Comparison of ENCODE assay signal across 24 cellular contexts in the genomic region with DNA sequence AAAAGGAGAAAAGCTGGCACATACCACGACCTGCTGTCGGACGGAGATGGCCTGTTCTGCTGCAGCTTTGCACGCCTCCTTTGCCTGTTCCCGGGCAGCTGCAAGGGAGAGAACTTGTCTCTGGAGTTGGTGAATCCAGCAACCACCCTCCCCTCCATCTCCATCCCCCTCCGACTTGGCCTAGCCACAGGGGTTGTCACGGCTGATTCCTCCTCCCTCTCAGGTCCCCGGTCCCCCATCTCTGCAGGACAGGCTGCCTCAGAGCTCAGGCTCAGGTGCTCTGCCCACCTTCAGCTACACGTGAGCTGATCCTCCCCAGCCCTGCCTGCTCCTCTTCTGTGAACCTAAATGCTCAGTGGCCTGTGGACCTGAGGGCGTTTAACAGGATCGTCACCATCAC. TPM values are rescaled to one million over a fixed set of nuclear protein-coding genes. Genes with fewer than 3 reads are reported as not detected.
DNase-seq lines count a peak whose midpoint lies in the region; ATAC-seq and TF ChIP-seq lines count a peak whose summit lies in the region.
"Had no signal": no experiment of that assay in that cellular context is flagged by ENCODE, and none has a peak within 500 bp of the region (broad histone marks: within the 10 kb centered on the region; RNA-seq: fewer than 3 reads in every experiment).

No MANE protein-coding gene starts in this region.

- no peaks in the 10 kb centered on the region for H3K4me1 ChIP-seq in hepatocyte (ENCODE audit: insufficient read depth)
- H3K4me1 ChIP-seq: BLaER1 treated with 17β-estradiol and CSF1 and Interleukin-3, amounts not matched to agents 10 nM and 100 nM; foreskin keratinocyte had no signal

- peak overlapping the region; percentile 97 for H3K27ac Mint-ChIP-seq in glutamatergic neuron (ENCODE audit: unreplicated experiment)
- H3K27ac Mint-ChIP-seq in stimulated activated naive B cell treated with anti-CD40 and anti-IgM and Interleukin-4, amounts not matched to agents 10 μg/mL and 1 μg/mL and 100 μg/mL, for 72 hours: peak overlapping the region; percentile 9
- H3K27ac Mint-ChIP-seq: activated B cell treated with CpG ODN at 0.5 μM for 24 hours; activated T-cell treated with anti-CD3 and anti-CD28 coated beads, Interleukin-2, amount 50 U/mL, for 72 hours had no signal

- ATAC-seq in stimulated activated naive B cell treated with anti-CD40 and anti-IgM and Interleukin-4, amounts not matched to agents 10 μg/mL and 1 μg/mL and 100 μg/mL, for 72 hours (replicated peaks): no peak
- ATAC-seq: activated T-cell treated with anti-CD3 and anti-CD28 coated beads, Interleukin-2, amount 50 U/mL, for 72 hours; foreskin keratinocyte had no signal

- 92% methylated on average over 11 of the region's 11 CpGs for WGBS in hepatocyte (ENCODE audit: low lambda C conversion rate, missing lambda C conversion rate)

- H3K27me3 ChIP-seq in hepatocyte: no peaks in the 10 kb centered on the region
- H3K27me3 ChIP-seq: BLaER1 treated with 17β-estradiol and CSF1 and Interleukin-3, amounts not matched to agents 10 nM and 100 nM; foreskin keratinocyte had no signal

- H3K4me2 ChIP-seq in hepatocyte: no peak overlapping the region
- H3K4me2 ChIP-seq: BLaER1 treated with 17β-estradiol and CSF1 and Interleukin-3, amounts not matched to agents 10 nM and 100 nM; smooth muscle cell had no signal

- H3K9me3 Mint-ChIP-seq in glutamatergic neuron (ENCODE audit: unreplicated experiment): peaks cover 11% of the 10 kb centered on the region
- H3K9me3 Mint-ChIP-seq in stimulated activated naive B cell treated with anti-CD40 and anti-IgM and Interleukin-4, amounts not matched to agents 10 μg/mL and 1 μg/mL and 100 μg/mL, for 72 hours: no peaks in the 10 kb centered on the region
- H3K9me3 Mint-ChIP-seq: activated B cell treated with CpG ODN at 0.5 μM for 24 hours; activated T-cell treated with anti-CD3 and anti-CD28 coated beads, Interleukin-2, amount 50 U/mL, for 72 hours had no signal

- peak overlapping the region; percentile 76 for H3K4me3 Mint-ChIP-seq in glutamatergic neuron (ENCODE audit: unreplicated experiment)
- H3K4me3 Mint-ChIP-seq in stimulated activated naive B cell treated with anti-CD40 and anti-IgM and Interleukin-4, amounts not matched to agents 10 μg/mL and 1 μg/mL and 100 μg/mL, for 72 hours: no peak overlapping the region
- H3K4me3 Mint-ChIP-seq: activated B cell treated with CpG ODN at 0.5 μM for 24 hours; activated T-cell treated with anti-CD3 and anti-CD28 coated beads, Interleukin-2, amount 50 U/mL, for 72 hours had no signal

- no peaks in the 10 kb centered on the region for H4K20me1 ChIP-seq in hepatocyte (ENCODE audit: insufficient read depth, poor library complexity, severe bottlenecking)

- TF ChIP-seq CTCF in VCaP (conservative IDR thresholded peaks at IDR 0.05) (no peak), glutamatergic neuron (IDR thresholded peaks at IDR 0.05; ENCODE audit: partially characterized antibody, unreplicated experiment) (no peak), hepatocyte (IDR thresholded peaks at IDR 0.05; ENCODE audit: poor library complexity) (no peak)

- no peaks in the 10 kb centered on the region for H3K9me2 ChIP-seq in hepatocyte (replicated peaks; ENCODE audit: insufficient read depth)

- no peaks in the 10 kb centered on the region for H3K36me3 ChIP-seq in hepatocyte (replicated peaks; ENCODE audit: insufficient read depth, low read depth)

- no peaks in the 10 kb centered on the region for H3K79me2 ChIP-seq in hepatocyte

- DNase-seq in activated effector memory CD4-positive, alpha-beta T cell treated with anti-CD3 and anti-CD28 coated beads, Interleukin-2, amount 50 U/mL, for 16 hours: peak; percentile 39
- DNase-seq in activated effector memory CD4-positive, alpha-beta T cell treated with Interleukin-2 at 50 U/mL for 16 hours: no peak
- no peak for DNase-seq in glutamatergic neuron
- no peak for DNase-seq in stimulated activated naive B cell treated with anti-CD40 and anti-IgM and Interleukin-4, amounts not matched to agents 10 μg/mL and 1 μg/mL and 100 μg/mL, for 72 hours
- DNase-seq in hepatocyte (ENCODE audit: low spot score): no peak
- DNase-seq in NOMO-1 (lab: John Stamatoyannopoulos, UW; ENCODE audit: unreplicated experiment in 2 of 2): no peak
- no peak for DNase-seq in T-helper 9 cell
- DNase-seq: activated B cell treated with CpG ODN at 0.5 μM for 24 hours; activated T-cell treated with anti-CD3 and anti-CD28 coated beads, Interleukin-2, amount 50 U/mL, for 72 hours; DND-41; effector memory CD4-positive, alpha-beta T cell; erythroblast; foreskin keratinocyte; KBM-7; mesenchymal stem cell; MM.1S; NCI-H1436; stimulated activated CD4-positive, alpha-beta T cell treated with anti-CD3 and anti-CD28 coated beads, Interleukin-2, amount 100 ng/mL, for 48 hours; stimulated activated naive CD4-positive, alpha-beta T cell; T1000 had no signal

- peaks cover 7% of the 10 kb centered on the region for H3K36me3 Mint-ChIP-seq in glutamatergic neuron (ENCODE audit: unreplicated experiment)
- peaks cover 40 to 50% of the 10 kb centered on the region in 2 donors for H3K36me3 Mint-ChIP-seq in stimulated activated naive B cell treated with anti-CD40 and anti-IgM and Interleukin-4, amounts not matched to agents 10 μg/mL and 1 μg/mL and 100 μg/mL, for 72 hours

- H3K27ac ChIP-seq in VCaP (peak overlapping the region; percentile 56), hepatocyte (no peak overlapping the region)
- H3K27ac ChIP-seq: BLaER1 treated with 17β-estradiol and CSF1 and Interleukin-3, amounts not matched to agents 10 nM and 100 nM; foreskin keratinocyte had no signal

- H3K4me1 Mint-ChIP-seq in glutamatergic neuron (ENCODE audit: low read depth, unreplicated experiment): peaks cover 26% of the 10 kb centered on the region
- peaks cover 6 to 8% of the 10 kb centered on the region in 2 donors for H3K4me1 Mint-ChIP-seq in stimulated activated naive B cell treated with anti-CD40 and anti-IgM and Interleukin-4, amounts not matched to agents 10 μg/mL and 1 μg/mL and 100 μg/mL, for 72 hours

- H3K27me3 Mint-ChIP-seq in glutamatergic neuron (ENCODE audit: unreplicated experiment): peaks cover 13% of the 10 kb centered on the region
- no peaks in the 10 kb centered on the region for H3K27me3 Mint-ChIP-seq in stimulated activated naive B cell treated with anti-CD40 and anti-IgM and Interleukin-4, amounts not matched to agents 10 μg/mL and 1 μg/mL and 100 μg/mL, for 72 hours
- H3K27me3 Mint-ChIP-seq: activated B cell treated with CpG ODN at 0.5 μM for 24 hours had no signal

- no peak overlapping the region for H3K4me3 ChIP-seq in hepatocyte
- H3K4me3 ChIP-seq: BLaER1 treated with 17β-estradiol and CSF1 and Interleukin-3, amounts not matched to agents 10 nM and 100 nM; smooth muscle cell had no signal

- H3K9me3 ChIP-seq in hepatocyte (ENCODE audit: low read depth): no peaks in the 10 kb centered on the region

- no peak overlapping the region for H2AFZ ChIP-seq in hepatocyte

RNA-seq across cellular contexts. Expression of a gene that starts 11.1 kb away (rescaled TPM):
- total RNA-seq in glutamatergic neuron (ENCODE audit: unreplicated experiment): 79.4 TPM
- 22.7 and 28.6 TPM in 2 replicates for total RNA-seq in hepatocyte
- 186 and 207 TPM in 2 replicates for polyA plus RNA-seq in hepatocyte

RNA-seq across cellular contexts. Expression of a gene that starts 23.8 kb away (rescaled TPM):
- total RNA-seq in glutamatergic neuron (ENCODE audit: unreplicated experiment): not detected
- total RNA-seq in hepatocyte: 1.0 and 3.3 TPM in 2 replicates
- 9.5 and 16.6 TPM in 2 replicates for polyA plus RNA-seq in hepatocyte
- total RNA-seq: activated B cell treated with CpG ODN at 0.5 μM for 24 hours, myocyte, smooth muscle cell had no signal

RNA-seq across cellular contexts. Expression of a gene that starts 28.8 kb away (rescaled TPM):
- 111 TPM for total RNA-seq in glutamatergic neuron (ENCODE audit: unreplicated experiment)
- 42.0 and 47.0 TPM in 2 replicates for total RNA-seq in hepatocyte
- polyA plus RNA-seq in hepatocyte: 44.2 and 47.2 TPM in 2 replicates

RNA-seq across cellular contexts. Expression of a gene that starts 58.4 kb away (rescaled TPM):
- total RNA-seq in glutamatergic neuron (ENCODE audit: unreplicated experiment) (161 TPM), hepatocyte (78.0 and 80.0 TPM in 2 replicates)
- polyA plus RNA-seq in hepatocyte: 129 and 130 TPM in 2 replicates
